Comparison of ENCODE assay signal across 8 cellular contexts in genomic region chr19:7348587-7349230, GRCh38. TPM values are rescaled to one million over a fixed set of nuclear protein-coding genes. Genes with fewer than 3 reads are reported as not detected.
A peak's percentile ranks its signal among the peaks of the same experiment; 100 is the strongest.
DNase-seq lines count a peak whose midpoint lies in the region; ATAC-seq and TF ChIP-seq lines count a peak whose summit lies in the region.

Gene ARHGEF18, plus strand, starts transcription at chr19:7348937. Its CDS starts 13,954 bp downstream, at chr19:7362891.

- peaks cover 53% of the 10 kb centered on the region for H3K4me1 ChIP-seq in DND-41 (ENCODE audit: insufficient read depth, low read length)
- H3K4me1 ChIP-seq in hepatocyte (ENCODE audit: insufficient read depth), result no peaks in the 10 kb centered on the region

- H3K9me2 ChIP-seq in hepatocyte (replicated peaks; ENCODE audit: insufficient read depth), result no peaks in the 10 kb centered on the region

- WGBS in hepatocyte (ENCODE audit: low lambda C conversion rate, missing lambda C conversion rate), result 91% methylated on average over 13 of the region's 13 CpGs

- ATAC-seq in DND-41 (ENCODE audit: insufficient read depth, low read depth) (peak; percentile 85), HG02938 (IDR thresholded peaks at IDR 0.05; ENCODE audit: unreplicated experiment) (no peak), GM21723 (IDR thresholded peaks at IDR 0.05; ENCODE audit: unreplicated experiment) (no peak)

- DNase-seq in DND-41, result peak; percentile 94
- DNase-seq in OCI-M1 (lab: John Stamatoyannopoulos, UW), result peak; percentile 64
- DNase-seq in activated effector memory CD4-positive, alpha-beta T cell treated with Interleukin-2 at 50 U/mL for 16 hours, result peak; percentile 65
- DNase-seq in hepatocyte (ENCODE audit: low spot score), result no peak
- peak; percentile 29 to 39 for DNase-seq in stimulated activated CD8-positive, alpha-beta memory T cell treated with anti-CD3 and anti-CD28 coated beads, Interleukin-7, amount 100 ng/mL, for 4 hours (ENCODE audit: low read depth in 2 of 2)
- DNase-seq in NCI-H345 treated with DMSO at 0.1 percent for 48 hours (lab: John Stamatoyannopoulos, UW; ENCODE audit: unreplicated experiment), result no peak

- H3K27ac ChIP-seq in DND-41 (ENCODE audit: low read length), result peak within 1 kb of the TSS; percentile 98
- H3K27ac ChIP-seq in hepatocyte, result no peak within 1 kb of the TSS

- H3K36me3 ChIP-seq in DND-41 (ENCODE audit: insufficient read depth, low read length), result peaks cover 4% of the 10 kb centered on the region; the same call in 1 of the 2 replicates
- no peaks in the 10 kb centered on the region for H3K36me3 ChIP-seq in hepatocyte (replicated peaks; ENCODE audit: insufficient read depth, low read depth)

- H2AFZ ChIP-seq in DND-41 (ENCODE audit: low read depth, low read length) (peak within 1 kb of the TSS; percentile 63), hepatocyte (no peak within 1 kb of the TSS)

- H3K9ac ChIP-seq in DND-41 (ENCODE audit: low read depth, low read length), result peak within 1 kb of the TSS; percentile 62

- H3K4me3 ChIP-seq in DND-41 (ENCODE audit: low read depth in 1 of 2, low read length in 2 of 2), result peak within 1 kb of the TSS in 1 of 2 experiments; percentile 54; a peak in 2 of 4 replicates
- H3K4me3 ChIP-seq in hepatocyte, result no peak within 1 kb of the TSS

- H3K79me2 ChIP-seq in DND-41 (ENCODE audit: insufficient read depth, low read length), result peaks cover 7% of the 10 kb centered on the region
- no peaks in the 10 kb centered on the region for H3K79me2 ChIP-seq in hepatocyte

- H3K27me3 ChIP-seq in DND-41 (ENCODE audit: insufficient read depth, low read length, poor library complexity), result no peaks in the 10 kb centered on the region
- no peaks in the 10 kb centered on the region for H3K27me3 ChIP-seq in hepatocyte

- H3K4me2 ChIP-seq in DND-41 (ENCODE audit: insufficient read depth, low read length) (peak within 1 kb of the TSS; percentile 66), hepatocyte (no peak within 1 kb of the TSS)

- peaks cover 4% of the 10 kb centered on the region for H3K9me3 ChIP-seq in DND-41 (ENCODE audit: insufficient read depth, low read length, severe bottlenecking)
- H3K9me3 ChIP-seq in hepatocyte (ENCODE audit: low read depth), result no peaks in the 10 kb centered on the region

- peak; percentile 45 for TF ChIP-seq CTCF in DND-41 (IDR thresholded peaks at IDR 0.05; ENCODE audit: borderline replicate concordance, extremely low read depth, low read length, poor library complexity, severe bottlenecking)
- TF ChIP-seq CTCF in hepatocyte (IDR thresholded peaks at IDR 0.05; ENCODE audit: poor library complexity), result no peak

- H4K20me1 ChIP-seq in DND-41 (ENCODE audit: insufficient read depth, low read length) (no peaks in the 10 kb centered on the region), hepatocyte (ENCODE audit: insufficient read depth, poor library complexity, severe bottlenecking) (no peaks in the 10 kb centered on the region)

RNA-seq across cellular contexts. Expression of gene ARHGEF18, which starts in this region (rescaled TPM):
- 43.0 and 50.3 TPM in 2 replicates for total RNA-seq in hepatocyte
- 35.9 and 36.7 TPM in 2 replicates for polyA plus RNA-seq in hepatocyte

Comparison
In these comparisons a context has a peak if more than half of its experiments do, and no peak if none do; other contexts are left out.
1. DNase-seq: peak in DND-41 (single experiment), OCI-M1 (single experiment), activated effector memory CD4-positive, alpha-beta T cell treated with Interleukin-2 at 50 U/mL for 16 hours (single experiment) and stimulated activated CD8-positive, alpha-beta memory T cell treated with anti-CD3 and anti-CD28 coated beads, Interleukin-7, amount 100 ng/mL, for 4 hours (2 of 2); none in hepatocyte (single experiment) and NCI-H345 treated with DMSO at 0.1 percent for 48 hours (single experiment).